ENCODE assay signal across 11 cellular contexts in the genomic region with DNA sequence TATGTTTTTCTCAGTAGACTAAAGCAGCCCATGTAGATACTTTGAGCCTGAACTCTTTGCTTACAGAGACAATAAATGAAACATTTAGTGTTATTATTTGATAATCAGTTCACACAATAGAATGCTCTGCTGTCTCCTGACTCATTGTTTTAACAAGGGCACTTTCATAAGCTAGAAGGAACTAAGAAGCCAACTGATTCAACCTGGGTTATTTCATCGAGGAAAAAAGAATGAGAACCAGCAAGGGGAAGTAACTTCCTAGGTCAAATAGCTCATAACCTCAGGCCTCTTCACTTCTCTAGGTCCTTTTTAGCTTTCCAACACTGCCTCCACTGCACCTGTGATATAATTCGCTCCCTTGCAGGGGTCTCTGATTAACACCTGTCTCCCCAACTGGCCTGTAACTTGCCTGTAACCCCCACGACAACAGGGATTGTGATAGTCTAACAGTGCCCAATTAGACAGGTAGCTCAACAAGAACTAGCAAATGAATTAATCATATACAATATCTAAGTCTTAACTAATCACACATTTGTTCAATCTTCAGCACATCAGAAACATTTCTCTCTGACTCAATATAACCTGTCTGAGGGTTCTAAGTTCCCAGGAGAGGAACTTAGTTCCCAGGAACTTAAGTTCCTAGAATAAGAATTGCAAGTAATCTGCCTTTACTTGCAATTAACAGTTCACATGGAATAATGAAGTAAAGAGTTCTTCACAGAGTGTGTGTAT. TPM values are rescaled to one million over a fixed set of nuclear protein-coding genes. Genes with fewer than 3 reads are reported as not detected.
DNase-seq lines count a peak whose midpoint lies in the region; ATAC-seq lines count a peak whose summit lies in the region.
"Had no signal": no experiment of that assay in that cellular context is flagged by ENCODE, and none has a peak within 500 bp of the region (broad histone marks: within the 10 kb centered on the region; RNA-seq: fewer than 3 reads in every experiment).

No MANE protein-coding gene starts in this region.

- peaks cover 7 to 13% of the 10 kb centered on the region in 2 donors for H3K4me1 ChIP-seq in naive thymus-derived CD4-positive, alpha-beta T cell (ENCODE audit: control insufficient read depth in 2 of 2, insufficient read depth in 2 of 2, low read length in 2 of 2)

- H3K9me3 Mint-ChIP-seq in naive thymus-derived CD4-positive, alpha-beta T cell: no peaks in the 10 kb centered on the region

- ATAC-seq in naive thymus-derived CD4-positive, alpha-beta T cell: peak; percentile 27
- no peak for ATAC-seq in GM21526 (IDR thresholded peaks at IDR 0.05; ENCODE audit: low FRiP score, unreplicated experiment)
- ATAC-seq in HG02678 (IDR thresholded peaks at IDR 0.05; ENCODE audit: unreplicated experiment): no peak
- ATAC-seq in GM19023 (IDR thresholded peaks at IDR 0.05; ENCODE audit: unreplicated experiment): no peak

- peak overlapping the region in 3 of 10 donors; percentile 2 to 58 (median 26) for H3K4me3 Mint-ChIP-seq in naive thymus-derived CD4-positive, alpha-beta T cell

- H3K27me3 ChIP-seq in naive thymus-derived CD4-positive, alpha-beta T cell (ENCODE audit: control insufficient read depth in 2 of 2, insufficient read depth in 2 of 2, low read length in 2 of 2): no peaks in the 10 kb centered on the region

- in situ Hi-C loops in Caki2 (cut with HindIII; ENCODE audit: low pct_unique_long_range_greater_than_20kb, low sequenced_read_pairs): no loop called here

- H3K4me1 Mint-ChIP-seq in naive thymus-derived CD4-positive, alpha-beta T cell: peaks cover 21 to 60% (median 44%) of the 10 kb centered on the region in 7 donors

- H3K27ac Mint-ChIP-seq in naive thymus-derived CD4-positive, alpha-beta T cell: peak overlapping the region; percentile 66 to 87 (median 68)

- DNase-seq in Caki2 (ENCODE audit: low read depth) (peak; percentile 57), NOMO-1 (lab: John Stamatoyannopoulos, UW; ENCODE audit: unreplicated experiment in 2 of 2) (peak; percentile 26 to 83)
- DNase-seq in naive thymus-derived CD4-positive, alpha-beta T cell: no peak
- DNase-seq in stimulated activated CD4-positive, alpha-beta T cell treated with anti-CD3 and anti-CD28 coated beads, Interleukin-4, amount 100 ng/mL, for 1 hour: no peak
- DNase-seq: DMS79 treated with DMSO at 0.1 percent for 48 hours, NCI-H187 treated with DMSO at 0.1 percent for 48 hours had no signal

- H3K4me3 ChIP-seq in naive thymus-derived CD4-positive, alpha-beta T cell (ENCODE audit: low read length): no peak overlapping the region
- H3K4me3 ChIP-seq: HAP-1 had no signal

- POLR2A ChIA-PET in naive thymus-derived CD4-positive, alpha-beta T cell (lab: Charles Lee): interaction anchor here (0.9 to 1.1 kb wide), 2 partner anchors 9 to 17 kb away, joined by 3 to 6 read pairs; no protein-coding TSS in a partner anchor

- CTCF ChIA-PET in naive thymus-derived CD4-positive, alpha-beta T cell (lab: Charles Lee): interaction anchor here (0.6 to 1.0 kb wide), 2 partner anchors 11 to 624 kb away, joined by 3 read pairs; no protein-coding TSS in a partner anchor

- H3K9me3 ChIP-seq in naive thymus-derived CD4-positive, alpha-beta T cell (ENCODE audit: control insufficient read depth in 2 of 3, low read length in 3 of 3): no peaks in the 10 kb centered on the region
- H3K9me3 ChIP-seq: HAP-1 had no signal

- intact Hi-C loops in naive thymus-derived CD4-positive, alpha-beta T cell (cut with micrococcal nuclease): no loop called here

- H3K36me3 ChIP-seq in naive thymus-derived CD4-positive, alpha-beta T cell (ENCODE audit: control insufficient read depth in 2 of 3, insufficient read depth in 3 of 3, low read length in 3 of 3): peaks cover 0 to 20% (median 10%) of the 10 kb centered on the region in 3 experiments
- H3K36me3 ChIP-seq: HAP-1 had no signal

- H3K27ac ChIP-seq in angular gyrus (ENCODE audit: low read depth, low read length): peak overlapping the region; percentile 81
- no peak overlapping the region for H3K27ac ChIP-seq in naive thymus-derived CD4-positive, alpha-beta T cell (ENCODE audit: low read depth, low read length)

- peaks cover 3 to 33% (median 26%) of the 10 kb centered on the region in 5 donors for H3K36me3 Mint-ChIP-seq in naive thymus-derived CD4-positive, alpha-beta T cell

- H3K27me3 Mint-ChIP-seq in naive thymus-derived CD4-positive, alpha-beta T cell: no peaks in the 10 kb centered on the region

RNA-seq across cellular contexts. Expression of a gene that starts 34.8 kb away (rescaled TPM):
- 75.3 and 76.0 TPM in 2 replicates for total RNA-seq in Caki2 (2014; rRNA removed; shearing (Covaris generic); ENCODE audit: low replicate concordance)
- total RNA-seq in naive thymus-derived CD4-positive, alpha-beta T cell: 10 to 100 TPM; 45.0 to 74.7 (median 55.7) TPM
- polyA plus RNA-seq in naive thymus-derived CD4-positive, alpha-beta T cell: 10 to 100 TPM; 36.4 to 47.1 TPM

RNA-seq across cellular contexts. Expression of a gene that starts 48.4 kb away (rescaled TPM):
- 42.1 and 83.6 TPM in 2 replicates for total RNA-seq in Caki2 (2014; rRNA removed; shearing (Covaris generic); ENCODE audit: low replicate concordance)
- total RNA-seq in naive thymus-derived CD4-positive, alpha-beta T cell: 10 to 100 TPM; 50.2 to 60.3 (median 52.0) TPM
- 10 to 100 TPM; 14.4 to 15.0 TPM for polyA plus RNA-seq in naive thymus-derived CD4-positive, alpha-beta T cell

Comparison
In these comparisons a context has a peak if more than half of its experiments do, and no peak if none do; other contexts are left out.
1. DNase-seq: peak in Caki2 (single experiment) and NOMO-1 (2 of 2); none in naive thymus-derived CD4-positive, alpha-beta T cell (0 of 9) and stimulated activated CD4-positive, alpha-beta T cell treated with anti-CD3 and anti-CD28 coated beads, Interleukin-4, amount 100 ng/mL, for 1 hour (single experiment).